Comparison of ENCODE assay signal across 11 cellular contexts in the genomic region with DNA sequence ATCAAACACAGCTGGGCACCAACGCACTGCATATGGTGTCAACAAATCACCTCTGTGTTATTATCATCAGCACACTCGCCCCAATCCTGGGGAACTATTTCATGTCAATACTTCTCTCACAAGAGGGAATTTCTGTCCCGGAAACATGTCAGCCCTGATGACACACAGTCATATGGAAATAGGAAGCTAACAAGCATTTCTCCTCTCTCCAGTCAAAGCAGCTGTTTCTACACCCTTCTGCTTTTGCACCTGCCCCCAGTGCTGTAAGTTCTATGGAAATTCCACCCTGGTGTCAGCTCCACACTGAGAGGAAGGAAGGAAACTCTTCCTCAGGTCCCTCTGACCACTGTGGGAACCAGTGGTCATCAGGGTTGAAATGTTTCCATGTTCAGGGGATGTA.
A peak's percentile ranks its signal among the peaks of the same experiment; 100 is the strongest.
DNase-seq lines count a peak whose midpoint lies in the region; ATAC-seq lines count a peak whose summit lies in the region.
"Had no signal": no experiment of that assay in that cellular context is flagged by ENCODE, and none has a peak within 500 bp of the region (broad histone marks: within the 10 kb centered on the region; RNA-seq: fewer than 3 reads in every experiment).

No MANE protein-coding gene starts in this region.

- DNase-seq in germinal center (ENCODE audit: low spot score) (peak; percentile 50), GM23248 (no peak), amniotic stem cell (lab: John Stamatoyannopoulos, UW) (no peak)
- DNase-seq in activated CD4-positive, alpha-beta T cell treated with anti-CD3 and anti-CD28 coated beads, Interleukin-2, amount 50 U/mL, for 4 hours, result no peak
- no peak for DNase-seq in effector CD8-positive, alpha-beta T cell (lab: John Stamatoyannopoulos, UW)
- DNase-seq: DMS 273 treated with DMSO at 0.1 percent for 48 hours had no signal

- H3K79me2 ChIP-seq in GM23248 (ENCODE audit: insufficient read depth), result no peaks in the 10 kb centered on the region

- ATAC-seq in GM18517 (IDR thresholded peaks at IDR 0.05; ENCODE audit: unreplicated experiment), result peak; percentile 29
- ATAC-seq in GM21717 (IDR thresholded peaks at IDR 0.05; ENCODE audit: unreplicated experiment), result peak; percentile 40
- ATAC-seq in HG03469 (IDR thresholded peaks at IDR 0.05; ENCODE audit: unreplicated experiment), result peak; percentile 26
- ATAC-seq: T-cell had no signal

- WGBS in GM23248 (ENCODE audit: low coverage in 1 of 2, low lambda C conversion rate in 2 of 2, missing lambda C conversion rate in 2 of 2), 2 experiments, result 79 to 82% methylated on average over 3 of the region's 3 CpGs

- no peaks in the 10 kb centered on the region for H3K9me3 ChIP-seq in GM23248 (ENCODE audit: low read depth)
- H3K9me3 ChIP-seq: adrenal gland had no signal

- no peaks in the 10 kb centered on the region for H4K20me1 ChIP-seq in GM23248 (ENCODE audit: insufficient read depth)

- no peak overlapping the region for H2AFZ ChIP-seq in GM23248

- no peaks in the 10 kb centered on the region for H3F3A ChIP-seq in GM23248 (ENCODE audit: insufficient read depth)

- no peak overlapping the region for H3K4me3 ChIP-seq in GM23248
- H3K4me3 ChIP-seq: adrenal gland had no signal

- H3K4me1 ChIP-seq in GM23248 (ENCODE audit: insufficient read depth), result peaks cover 7% of the 10 kb centered on the region

- H3K9ac ChIP-seq in GM23248, result no peak overlapping the region

- no peaks in the 10 kb centered on the region for H3K9me2 ChIP-seq in GM23248 (ENCODE audit: insufficient read depth)

- H3K36me3 ChIP-seq in GM23248 (ENCODE audit: low read depth), result no peaks in the 10 kb centered on the region
- H3K36me3 ChIP-seq: adrenal gland had no signal

- in situ Hi-C loops in GM23248 (cut with MboI), result no loop called here

- no peak overlapping the region for H3K4me2 ChIP-seq in GM23248 (ENCODE audit: unreplicated experiment)

- no peaks in the 10 kb centered on the region for H3K27me3 ChIP-seq in GM23248 (replicated peaks; ENCODE audit: insufficient read depth)
- H3K27me3 ChIP-seq: adrenal gland had no signal

- H3K27ac ChIP-seq in GM23248, result no peak overlapping the region
- H3K27ac ChIP-seq: adrenal gland had no signal
